ENCODE assay signal across 9 cellular contexts in genomic region chr16:69130461-69130860, GRCh38. TPM values are rescaled to one million over a fixed set of nuclear protein-coding genes. Genes with fewer than 3 reads are reported as not detected.
DNase-seq lines count a peak whose midpoint lies in the region; ATAC-seq and TF ChIP-seq lines count a peak whose summit lies in the region.
"Had no signal": no experiment of that assay in that cellular context is flagged by ENCODE, and none has a peak within 500 bp of the region (broad histone marks: within the 10 kb centered on the region; RNA-seq: fewer than 3 reads in every experiment).

No MANE protein-coding gene starts in this region.

- peaks cover 4% of the 10 kb centered on the region for H3K36me3 ChIP-seq in CD4-positive, CD25-positive, alpha-beta regulatory T cell (ENCODE audit: control insufficient read depth, insufficient read depth, low read length)
- H3K36me3 ChIP-seq in adipocyte (ENCODE audit: control insufficient read depth, insufficient read depth, low read length, severe bottlenecking) (peaks cover 14% of the 10 kb centered on the region), muscle layer of duodenum (ENCODE audit: control insufficient read depth in 1 of 2, insufficient read depth in 2 of 2, low read length in 2 of 2) (peaks cover 0 to 4% of the 10 kb centered on the region in 2 donors), suprapubic skin (peaks cover 8% of the 10 kb centered on the region), colonic mucosa (no peaks in the 10 kb centered on the region)

- H3K36me3 Mint-ChIP-seq in CD4-positive, CD25-positive, alpha-beta regulatory T cell: peaks cover 6% of the 10 kb centered on the region
- H3K36me3 Mint-ChIP-seq in HFFc6 (ENCODE audit: low read depth): peaks cover 24% of the 10 kb centered on the region

- ATAC-seq in CD4-positive, CD25-positive, alpha-beta regulatory T cell (ENCODE audit: low read depth in 2 of 2): no peak

- no peaks in the 10 kb centered on the region for H3K27me3 ChIP-seq in CD4-positive, CD25-positive, alpha-beta regulatory T cell (ENCODE audit: control insufficient read depth, insufficient read depth, low read length)
- H3K27me3 ChIP-seq in adipocyte (replicated peaks; ENCODE audit: control insufficient read depth, insufficient read depth, low read length) (no peaks in the 10 kb centered on the region), muscle layer of duodenum (ENCODE audit: low read depth, low read length) (no peaks in the 10 kb centered on the region), suprapubic skin (no peaks in the 10 kb centered on the region), colonic mucosa (no peaks in the 10 kb centered on the region)

- no peak for TF ChIP-seq EP300 in suprapubic skin (IDR thresholded peaks at IDR 0.05)

- H3K27me3 Mint-ChIP-seq in CD4-positive, CD25-positive, alpha-beta regulatory T cell: no peaks in the 10 kb centered on the region
- H3K27me3 Mint-ChIP-seq in HFFc6 (ENCODE audit: insufficient read depth): peaks cover 2% of the 10 kb centered on the region; the same call in 1 of the 2 replicates

- H3K4me3 Mint-ChIP-seq in CD4-positive, CD25-positive, alpha-beta regulatory T cell: peak overlapping the region; percentile 93 to 99 (median 96)
- H3K4me3 Mint-ChIP-seq in HFFc6: peak overlapping the region; percentile 99

- TF ChIP-seq CTCF in HFFc6 (IDR thresholded peaks at IDR 0.05): no peak
- no peak for TF ChIP-seq CTCF in suprapubic skin (IDR thresholded peaks at IDR 0.05)
- no peak for TF ChIP-seq CTCF in colonic mucosa (IDR thresholded peaks at IDR 0.05)

- peaks cover 43% of the 10 kb centered on the region for H3K4me1 ChIP-seq in CD4-positive, CD25-positive, alpha-beta regulatory T cell (ENCODE audit: control insufficient read depth, insufficient read depth, low read length, poor library complexity, severe bottlenecking)
- H3K4me1 ChIP-seq in adipocyte (ENCODE audit: control insufficient read depth, insufficient read depth, low read length) (peaks cover 28% of the 10 kb centered on the region), muscle layer of duodenum (ENCODE audit: control insufficient read depth in 1 of 2, insufficient read depth in 2 of 2, low read length in 2 of 2) (peaks cover 8 to 34% of the 10 kb centered on the region in 2 donors), suprapubic skin (peaks cover 42% of the 10 kb centered on the region), colonic mucosa (peaks cover 3% of the 10 kb centered on the region)

- no peaks in the 10 kb centered on the region for H3K9me3 Mint-ChIP-seq in CD4-positive, CD25-positive, alpha-beta regulatory T cell
- H3K9me3 Mint-ChIP-seq in HFFc6: no peaks in the 10 kb centered on the region

- H3K27ac ChIP-seq in CD4-positive, CD25-positive, alpha-beta regulatory T cell (ENCODE audit: insufficient read depth, low read length, poor library complexity, severe bottlenecking): peak overlapping the region; percentile 86
- H3K27ac ChIP-seq in muscle layer of duodenum (ENCODE audit: low read length) (peak overlapping the region; percentile 46), suprapubic skin (no peak overlapping the region), colonic mucosa (no peak overlapping the region)

- peak overlapping the region; percentile 76 for H3K4me3 ChIP-seq in CD4-positive, CD25-positive, alpha-beta regulatory T cell (ENCODE audit: low read depth, low read length)
- H3K4me3 ChIP-seq in adipocyte (ENCODE audit: low read length) (peak overlapping the region; percentile 96), muscle layer of duodenum (ENCODE audit: low read depth in 1 of 2, low read length in 2 of 2) (no peak overlapping the region), suprapubic skin (no peak overlapping the region), colonic mucosa (no peak overlapping the region)

- DNase-seq in CD4-positive, CD25-positive, alpha-beta regulatory T cell: no peak
- DNase-seq in HFFc6 (no peak), adipocyte (ENCODE audit: low read depth) (no peak), NCI-H69 (lab: John Stamatoyannopoulos, UW) (no peak), suprapubic skin (ENCODE audit: low spot score in 2 of 2) (no peak), SW480 (ENCODE audit: low spot score) (no peak), colonic mucosa (no peak)
- DNase-seq: NCI-H446 treated with DMSO at 0.1 percent for 48 hours had no signal

- peaks cover 32 to 80% (median 57%) of the 10 kb centered on the region in 4 donors for H3K4me1 Mint-ChIP-seq in CD4-positive, CD25-positive, alpha-beta regulatory T cell
- peaks cover 60% of the 10 kb centered on the region for H3K4me1 Mint-ChIP-seq in HFFc6 (ENCODE audit: low read depth)

- H3K9ac ChIP-seq in adipocyte (ENCODE audit: low read length) (peak overlapping the region; percentile 99), colonic mucosa (ENCODE audit: low read depth in 2 of 2, low read length in 2 of 2) (no peak overlapping the region)

- 59% methylated on average over 6 of the region's 6 CpGs for WGBS in suprapubic skin

- intact Hi-C loops in colonic mucosa (cut with DNase I): no loop called here

- no peak for TF ChIP-seq POLR2A in suprapubic skin (IDR thresholded peaks at IDR 0.05)

- H3K9me3 ChIP-seq in CD4-positive, CD25-positive, alpha-beta regulatory T cell (ENCODE audit: control insufficient read depth in 2 of 2, low read length in 2 of 2): no peaks in the 10 kb centered on the region
- H3K9me3 ChIP-seq in adipocyte (ENCODE audit: control insufficient read depth, low read length) (no peaks in the 10 kb centered on the region), muscle layer of duodenum (ENCODE audit: control insufficient read depth in 1 of 2, low read length in 2 of 2) (no peaks in the 10 kb centered on the region), suprapubic skin (no peaks in the 10 kb centered on the region), colonic mucosa (no peaks in the 10 kb centered on the region)

- H3K27ac Mint-ChIP-seq in CD4-positive, CD25-positive, alpha-beta regulatory T cell: peak overlapping the region; percentile 60 to 93 (median 79)
- peak overlapping the region; percentile 91 for H3K27ac Mint-ChIP-seq in HFFc6

RNA-seq across cellular contexts. Expression of gene CHTF8, which starts 1.9 kb away (rescaled TPM):
- 79.4 TPM for total RNA-seq in CD4-positive, CD25-positive, alpha-beta regulatory T cell
- 100 to 1,000 TPM; 210 to 227 (median 218) TPM for polyA plus RNA-seq in CD4-positive, CD25-positive, alpha-beta regulatory T cell
- total RNA-seq in HFFc6 (2021; fragmentation: NEBNext Ultra II Directional; extraction: Animal tissue kit (Norgen Biotek cat#: 25700)): 100 to 1,000 TPM; 103 to 149 (median 125) TPM
- total RNA-seq in suprapubic skin: 100 to 1,000 TPM in 1 of 4 donors, 10 to 100 TPM in 3; 76.9 to 128 (median 90.0) TPM
- 100 to 1,000 TPM in 1 of 2 donors, 10 to 100 TPM in 1; 82.9 to 143 TPM for total RNA-seq in colonic mucosa

RNA-seq across cellular contexts. Expression of gene UTP4, which starts 2.0 kb away (rescaled TPM):
- 44.4 TPM for total RNA-seq in CD4-positive, CD25-positive, alpha-beta regulatory T cell
- polyA plus RNA-seq in CD4-positive, CD25-positive, alpha-beta regulatory T cell: 10 to 100 TPM; 47.6 to 63.2 (median 51.1) TPM
- total RNA-seq in HFFc6 (2021; fragmentation: NEBNext Ultra II Directional; extraction: Animal tissue kit (Norgen Biotek cat#: 25700)): 10 to 100 TPM; 64.1 to 82.4 (median 69.6) TPM
- total RNA-seq in suprapubic skin (10 to 100 TPM; 25.1 to 41.7 (median 34.8) TPM), colonic mucosa (10 to 100 TPM; 19.2 to 32.9 TPM)

RNA-seq across cellular contexts. Expression of gene HAS3, which starts 25.0 kb away (rescaled TPM):
- 3.0 TPM for total RNA-seq in CD4-positive, CD25-positive, alpha-beta regulatory T cell
- under 1 TPM in 3 of 4 donors, not detected in 1; 0.07 to 0.36 (median 0.09) TPM for polyA plus RNA-seq in CD4-positive, CD25-positive, alpha-beta regulatory T cell
- total RNA-seq in HFFc6 (2021; fragmentation: NEBNext Ultra II Directional; extraction: Animal tissue kit (Norgen Biotek cat#: 25700)): 1 to 10 TPM; 1.5 to 2.1 (median 1.5) TPM
- total RNA-seq in suprapubic skin (10 to 100 TPM in 1 of 4 donors, 1 to 10 TPM in 3; 4.4 to 11.3 (median 7.1) TPM), colonic mucosa (10 to 100 TPM in 1 of 2 donors, 1 to 10 TPM in 1; 5.1 to 19.9 TPM)

RNA-seq across cellular contexts. Expression of gene SNTB2, which starts 56.5 kb away (rescaled TPM):
- total RNA-seq in CD4-positive, CD25-positive, alpha-beta regulatory T cell: 25.9 TPM
- 10 to 100 TPM in 1 of 4 donors, 1 to 10 TPM in 3; 5.9 to 17.4 (median 7.7) TPM for polyA plus RNA-seq in CD4-positive, CD25-positive, alpha-beta regulatory T cell
- total RNA-seq in HFFc6 (2021; fragmentation: NEBNext Ultra II Directional; extraction: Animal tissue kit (Norgen Biotek cat#: 25700)): 10 to 100 TPM; 52.0 to 64.8 (median 58.6) TPM
- 10 to 100 TPM; 35.8 to 81.6 (median 57.8) TPM for total RNA-seq in suprapubic skin
- 10 to 100 TPM; 34.5 to 34.8 TPM for total RNA-seq in colonic mucosa

Comparison
In these comparisons a context has a peak if more than half of its experiments do, and no peak if none do; other contexts are left out.
1. H3K27ac ChIP-seq: peak in CD4-positive, CD25-positive, alpha-beta regulatory T cell (single experiment) and muscle layer of duodenum (single experiment); none in suprapubic skin (single experiment) and colonic mucosa (single experiment).
2. H3K4me3 ChIP-seq: peak in CD4-positive, CD25-positive, alpha-beta regulatory T cell (single experiment) and adipocyte (single experiment); none in muscle layer of duodenum (0 of 2), suprapubic skin (single experiment) and colonic mucosa (single experiment).